15 cellular contexts compared by ENCODE assay signal in genomic region chr13:21138561-21138960, GRCh38. TPM values are rescaled to one million over a fixed set of nuclear protein-coding genes. Genes with fewer than 3 reads are reported as not detected.
DNase-seq lines count a peak whose midpoint lies in the region; ATAC-seq and TF ChIP-seq lines count a peak whose summit lies in the region.
"Had no signal": no experiment of that assay in that cellular context is flagged by ENCODE, and none has a peak within 500 bp of the region (broad histone marks: within the 10 kb centered on the region; RNA-seq: fewer than 3 reads in every experiment).

No MANE protein-coding gene starts in this region.

- H3K9me3 Mint-ChIP-seq in T-helper 1 cell treated with Interleukin-12 subunit alpha and Interleukin-12 subunit beta and Interleukin-4 antibody, amounts not matched to agents 30 μg/mL and 1 μg/mL, for 36 hours = no peaks in the 10 kb centered on the region
- H3K9me3 Mint-ChIP-seq in neural progenitor cell = peaks cover 5% of the 10 kb centered on the region
- H3K9me3 Mint-ChIP-seq: stimulated activated memory B cell treated with anti-CD40 and anti-IgM and Interleukin-4, amounts not matched to agents 10 μg/mL and 1 μg/mL and 100 μg/mL, for 72 hours had no signal

- no peak for TF ChIP-seq POLR2A in gastroesophageal sphincter (IDR thresholded peaks at IDR 0.05)

- peaks cover 22% of the 10 kb centered on the region for H3K36me3 Mint-ChIP-seq in T-helper 1 cell treated with Interleukin-12 subunit alpha and Interleukin-12 subunit beta and Interleukin-4 antibody, amounts not matched to agents 30 μg/mL and 1 μg/mL, for 36 hours (ENCODE audit: low read depth)
- peaks cover 11% of the 10 kb centered on the region for H3K36me3 Mint-ChIP-seq in neural progenitor cell

- H3K4me1 Mint-ChIP-seq in T-helper 1 cell treated with Interleukin-12 subunit alpha and Interleukin-12 subunit beta and Interleukin-4 antibody, amounts not matched to agents 30 μg/mL and 1 μg/mL, for 36 hours (ENCODE audit: low read depth) = peaks cover 21% of the 10 kb centered on the region
- H3K4me1 Mint-ChIP-seq in neural progenitor cell = peaks cover 22% of the 10 kb centered on the region

- H3K4me3 ChIP-seq in choroid plexus epithelial cell (ENCODE audit: low read depth, low read length) (no peak overlapping the region), neural progenitor cell (no peak overlapping the region), gastroesophageal sphincter (no peak overlapping the region)

- H3K27ac ChIP-seq in neural progenitor cell (no peak overlapping the region), gastroesophageal sphincter (no peak overlapping the region)
- H3K27ac ChIP-seq: epithelial cell of prostate, KMS-11 had no signal

- 80 to 100% methylated on average over 1 of the region's 1 CpG for WGBS in gastroesophageal sphincter (ENCODE audit: low coverage in 1 of 2), 2 donors

- H3K27ac Mint-ChIP-seq in T-helper 1 cell treated with Interleukin-12 subunit alpha and Interleukin-12 subunit beta and Interleukin-4 antibody, amounts not matched to agents 30 μg/mL and 1 μg/mL, for 36 hours = peak overlapping the region; percentile 23
- H3K27ac Mint-ChIP-seq in neural progenitor cell = no peak overlapping the region

- H3K9ac ChIP-seq in neural progenitor cell = no peak overlapping the region
- H3K9ac ChIP-seq: KMS-11 had no signal

- no peak for TF ChIP-seq EP300 in gastroesophageal sphincter (IDR thresholded peaks at IDR 0.05)

- H3K9me3 ChIP-seq in neural progenitor cell (ENCODE audit: low read depth) = no peaks in the 10 kb centered on the region
- no peaks in the 10 kb centered on the region for H3K9me3 ChIP-seq in gastroesophageal sphincter

- H3K4me1 ChIP-seq in neural progenitor cell = peaks cover 5% of the 10 kb centered on the region
- H3K4me1 ChIP-seq in gastroesophageal sphincter = peaks cover 18 to 33% (median 19%) of the 10 kb centered on the region in 3 donors

- peaks cover 3% of the 10 kb centered on the region for H3K36me3 ChIP-seq in neural progenitor cell
- H3K36me3 ChIP-seq in gastroesophageal sphincter = peaks cover 0 to 13% of the 10 kb centered on the region in 2 donors

- H3K4me3 Mint-ChIP-seq in T-helper 1 cell treated with Interleukin-12 subunit alpha and Interleukin-12 subunit beta and Interleukin-4 antibody, amounts not matched to agents 30 μg/mL and 1 μg/mL, for 36 hours = peak overlapping the region; percentile 45
- peak overlapping the region; percentile 75 for H3K4me3 Mint-ChIP-seq in neural progenitor cell
- H3K4me3 Mint-ChIP-seq: stimulated activated memory B cell treated with anti-CD40 and anti-IgM and Interleukin-4, amounts not matched to agents 10 μg/mL and 1 μg/mL and 100 μg/mL, for 72 hours had no signal

- peaks cover 32% of the 10 kb centered on the region for H3K79me2 ChIP-seq in neural progenitor cell (ENCODE audit: low read depth)

- TF ChIP-seq CTCF in choroid plexus epithelial cell (conservative IDR thresholded peaks at IDR 0.05; ENCODE audit: low read depth, low read length) (no peak), neural progenitor cell (IDR thresholded peaks at IDR 0.05) (no peak), gastroesophageal sphincter (IDR thresholded peaks at IDR 0.05) (no peak)

- H3K27me3 ChIP-seq in neural progenitor cell (no peaks in the 10 kb centered on the region), gastroesophageal sphincter (peaks cover 4% of the 10 kb centered on the region)

- H3K27me3 Mint-ChIP-seq in T-helper 1 cell treated with Interleukin-12 subunit alpha and Interleukin-12 subunit beta and Interleukin-4 antibody, amounts not matched to agents 30 μg/mL and 1 μg/mL, for 36 hours (ENCODE audit: low read depth) = peaks cover 16% of the 10 kb centered on the region
- H3K27me3 Mint-ChIP-seq in neural progenitor cell (ENCODE audit: insufficient read depth, low read depth) = peaks cover 8% of the 10 kb centered on the region

- peaks cover 20% of the 10 kb centered on the region for H4K20me1 ChIP-seq in neural progenitor cell (ENCODE audit: low read depth)

- no peak overlapping the region for H3K4me2 ChIP-seq in neural progenitor cell
- H3K4me2 ChIP-seq: KMS-11 had no signal

- ATAC-seq in GM21717 (IDR thresholded peaks at IDR 0.05; ENCODE audit: unreplicated experiment) = no peak
- ATAC-seq in gastroesophageal sphincter = no peak
- ATAC-seq: stimulated activated memory B cell treated with anti-CD40 and anti-IgM and Interleukin-4, amounts not matched to agents 10 μg/mL and 1 μg/mL and 100 μg/mL, for 72 hours had no signal

- peaks cover 3% of the 10 kb centered on the region for H3F3A ChIP-seq in neural progenitor cell (ENCODE audit: low read depth)

- H2AFZ ChIP-seq in neural progenitor cell (replicated peaks) = no peak overlapping the region

- DNase-seq in T-helper 1 cell (no peak), M059J (ENCODE audit: low read depth) (peak; percentile 23), choroid plexus epithelial cell (ENCODE audit: low read depth) (peak; percentile 32), neural progenitor cell (ENCODE audit: low spot score) (no peak), NCI-H128 (lab: John Stamatoyannopoulos, UW; ENCODE audit: unreplicated experiment) (no peak)
- DNase-seq: ACHN; DMS153; hypothalamus; stimulated activated CD4-positive, alpha-beta T cell treated with anti-CD3 and anti-CD28 coated beads, Interleukin-2, amount 100 ng/mL, for 48 hours had no signal

RNA-seq across cellular contexts. Expression of gene SAP18, which starts 1.4 kb away (rescaled TPM):
- total RNA-seq in M059J (2014; rRNA removed; shearing (Covaris generic)) = 70.0 and 85.1 TPM in 2 replicates
- total RNA-seq in neural progenitor cell (ENCODE audit: low replicate concordance) (51.0 and 101 TPM in 2 replicates), gastroesophageal sphincter (100 to 1,000 TPM in 1 of 4 donors, 10 to 100 TPM in 3; 74.7 to 108 (median 86.1) TPM)

RNA-seq across cellular contexts. Expression of gene SKA3, which starts 37.8 kb away (rescaled TPM):
- total RNA-seq in M059J (2014; rRNA removed; shearing (Covaris generic)) = 37.2 and 39.2 TPM in 2 replicates
- 39.8 and 74.7 TPM in 2 replicates for total RNA-seq in neural progenitor cell (ENCODE audit: low replicate concordance)
- total RNA-seq in gastroesophageal sphincter = under 1 TPM in 3 of 4 donors, not detected in 1; 0.19 to 0.81 (median 0.27) TPM

RNA-seq across cellular contexts. Expression of gene MRPL57, which starts 37.9 kb away (rescaled TPM):
- total RNA-seq in M059J (2014; rRNA removed; shearing (Covaris generic)) = 40.6 and 44.4 TPM in 2 replicates
- total RNA-seq in neural progenitor cell (ENCODE audit: low replicate concordance) = 11.4 and 22.6 TPM in 2 replicates
- 10 to 100 TPM; 19.8 to 50.3 (median 28.6) TPM for total RNA-seq in gastroesophageal sphincter

Comparison
In these comparisons a context has a peak if more than half of its experiments do, and no peak if none do; other contexts are left out.
1. DNase-seq: peak in M059J (single experiment) and choroid plexus epithelial cell (single experiment); none in T-helper 1 cell (0 of 5), neural progenitor cell (single experiment) and NCI-H128 (single experiment).
2. RNA of gene SKA3, which starts 37.8 kb away (total RNA-seq): 39.8 to 74.7 TPM in neural progenitor cell and 37.2 to 39.2 TPM in M059J; 0.19 to 0.81 TPM in gastroesophageal sphincter; every median in the first group is over 10 times any median in the second.